12 cellular contexts compared by ENCODE assay signal in genomic region chr7:105444342-105444938, GRCh38. TPM values are rescaled to one million over a fixed set of nuclear protein-coding genes. Genes with fewer than 3 reads are reported as not detected.
DNase-seq lines count a peak whose midpoint lies in the region; ATAC-seq and TF ChIP-seq lines count a peak whose summit lies in the region.
"Had no signal": no experiment of that assay in that cellular context is flagged by ENCODE, and none has a peak within 500 bp of the region (broad histone marks: within the 10 kb centered on the region; RNA-seq: fewer than 3 reads in every experiment).

No MANE protein-coding gene starts in this region.

- intact Hi-C loops in natural killer cell (cut with micrococcal nuclease), result no loop called here

- DNase-seq in natural killer cell (no peak), mesendoderm (peak; percentile 36), HCEC 1CT (no peak), NCI-H2196 (lab: John Stamatoyannopoulos, UW; ENCODE audit: unreplicated experiment) (no peak), cerebellar cortex (ENCODE audit: low spot score) (no peak)
- DNase-seq in natural killer cell treated with Interleukin-12 subunit alpha and Interleukin-12 subunit beta and Interleukin-15 and Interleukin-18, amount 100 ng/mL, for 72 hours (ENCODE audit: low spot score), result no peak
- DNase-seq: NCI-H2107, NCI-H774, PC-9 had no signal

- H3K27ac ChIP-seq in mesendoderm (ENCODE audit: low read depth, low read length), result no peak overlapping the region
- H3K27ac ChIP-seq: BLaER1, PC-9 had no signal

- H3K27ac Mint-ChIP-seq in natural killer cell, result no peak overlapping the region
- H3K27ac Mint-ChIP-seq in natural killer cell treated with Interleukin-12 subunit alpha and Interleukin-12 subunit beta and Interleukin-15 and Interleukin-18, amount 100 ng/mL, for 72 hours, result no peak overlapping the region
- peak overlapping the region; percentile 4 for H3K27ac Mint-ChIP-seq in activated T-helper 17 cell treated with anti-CD3 and anti-CD28 coated beads, Interleukin-2, amount 50 U/mL, for 72 hours

- no peaks in the 10 kb centered on the region for H3K9me3 Mint-ChIP-seq in natural killer cell
- H3K9me3 Mint-ChIP-seq in natural killer cell treated with Interleukin-12 subunit alpha and Interleukin-12 subunit beta and Interleukin-15 and Interleukin-18, amount 100 ng/mL, for 72 hours, result no peaks in the 10 kb centered on the region
- H3K9me3 Mint-ChIP-seq in activated T-helper 17 cell treated with anti-CD3 and anti-CD28 coated beads, Interleukin-2, amount 50 U/mL, for 72 hours, result no peaks in the 10 kb centered on the region

- no peak overlapping the region for H3K23ac ChIP-seq in mesendoderm (ENCODE audit: low read length)

- H2BK120ac ChIP-seq in mesendoderm (ENCODE audit: low read depth, low read length), result no peak overlapping the region

- no peak overlapping the region for H2AK5ac ChIP-seq in mesendoderm (ENCODE audit: low read length)

- H2BK15ac ChIP-seq in mesendoderm (replicated peaks; ENCODE audit: low read depth), result no peak overlapping the region

- no peaks in the 10 kb centered on the region for H3K27me3 ChIP-seq in mesendoderm (ENCODE audit: insufficient read depth, low read length, poor library complexity)
- H3K27me3 ChIP-seq: BLaER1 had no signal

- no peak overlapping the region for H3K4me3 ChIP-seq in mesendoderm (ENCODE audit: low read length)
- H3K4me3 ChIP-seq: BLaER1, PC-9 had no signal

- H3K79me2 ChIP-seq in mesendoderm (ENCODE audit: control insufficient read depth, insufficient read depth, low read length), result no peaks in the 10 kb centered on the region

- ATAC-seq in natural killer cell, result peak; percentile 70 to 91 (median 89)
- no peak for ATAC-seq in natural killer cell treated with Interleukin-12 subunit alpha and Interleukin-12 subunit beta and Interleukin-15 and Interleukin-18, amount 100 ng/mL, for 72 hours
- ATAC-seq in activated T-helper 17 cell treated with anti-CD3 and anti-CD28 coated beads, Interleukin-2, amount 50 U/mL, for 72 hours (replicated peaks), result peak; percentile 71
- ATAC-seq: HCT116 had no signal

- H3K36me3 Mint-ChIP-seq in natural killer cell, result no peaks in the 10 kb centered on the region
- H3K36me3 Mint-ChIP-seq in natural killer cell treated with Interleukin-12 subunit alpha and Interleukin-12 subunit beta and Interleukin-15 and Interleukin-18, amount 100 ng/mL, for 72 hours, result no peaks in the 10 kb centered on the region
- H3K36me3 Mint-ChIP-seq in activated T-helper 17 cell treated with anti-CD3 and anti-CD28 coated beads, Interleukin-2, amount 50 U/mL, for 72 hours (ENCODE audit: low read depth), result no peaks in the 10 kb centered on the region

- H3K4ac ChIP-seq in mesendoderm (ENCODE audit: low read depth, low read length), result no peak overlapping the region

- H3K79me1 ChIP-seq in mesendoderm (ENCODE audit: low read length), result no peaks in the 10 kb centered on the region

- no peak overlapping the region for H3K18ac ChIP-seq in mesendoderm (ENCODE audit: low read length)

- no peaks in the 10 kb centered on the region for H3K36me3 ChIP-seq in mesendoderm (ENCODE audit: control insufficient read depth, insufficient read depth, low read length)
- H3K36me3 ChIP-seq: BLaER1 had no signal

- H3K4me3 Mint-ChIP-seq in natural killer cell, result no peak overlapping the region
- no peak overlapping the region for H3K4me3 Mint-ChIP-seq in natural killer cell treated with Interleukin-12 subunit alpha and Interleukin-12 subunit beta and Interleukin-15 and Interleukin-18, amount 100 ng/mL, for 72 hours
- H3K4me3 Mint-ChIP-seq in activated T-helper 17 cell treated with anti-CD3 and anti-CD28 coated beads, Interleukin-2, amount 50 U/mL, for 72 hours, result no peak overlapping the region

- no peak overlapping the region for H3K4me2 ChIP-seq in mesendoderm (ENCODE audit: low read length)
- H3K4me2 ChIP-seq: BLaER1, PC-9 had no signal

- no peak overlapping the region for H3K56ac ChIP-seq in mesendoderm (ENCODE audit: low read length)

- no peaks in the 10 kb centered on the region for H3K4me1 ChIP-seq in mesendoderm (ENCODE audit: control insufficient read depth, low read depth, low read length)

- H4K8ac ChIP-seq in mesendoderm (ENCODE audit: low read depth, low read length), result no peak overlapping the region

- WGBS in mesendoderm (ENCODE audit: extremely low coverage, insufficient coverage, low lambda C conversion rate), result no CpG with 5 or more reads among the region's 4 CpGs

- H4K5ac ChIP-seq in mesendoderm (ENCODE audit: low read length), result no peak overlapping the region

- H3K27me3 Mint-ChIP-seq in natural killer cell (ENCODE audit: low read depth in 2 of 2), result no peaks in the 10 kb centered on the region
- H3K27me3 Mint-ChIP-seq in natural killer cell treated with Interleukin-12 subunit alpha and Interleukin-12 subunit beta and Interleukin-15 and Interleukin-18, amount 100 ng/mL, for 72 hours, result no peaks in the 10 kb centered on the region
- H3K27me3 Mint-ChIP-seq in activated T-helper 17 cell treated with anti-CD3 and anti-CD28 coated beads, Interleukin-2, amount 50 U/mL, for 72 hours, result no peaks in the 10 kb centered on the region

- peaks cover 5 to 13% of the 10 kb centered on the region in 2 donors for H3K4me1 Mint-ChIP-seq in natural killer cell
- H3K4me1 Mint-ChIP-seq in natural killer cell treated with Interleukin-12 subunit alpha and Interleukin-12 subunit beta and Interleukin-15 and Interleukin-18, amount 100 ng/mL, for 72 hours (ENCODE audit: low read depth in 2 of 2), result peaks cover 5 to 6% of the 10 kb centered on the region in 2 donors
- peaks cover 12% of the 10 kb centered on the region for H3K4me1 Mint-ChIP-seq in activated T-helper 17 cell treated with anti-CD3 and anti-CD28 coated beads, Interleukin-2, amount 50 U/mL, for 72 hours

- TF ChIP-seq CTCF in natural killer cell (IDR thresholded peaks at IDR 0.05), result no peak

- no peak overlapping the region for H2BK5ac ChIP-seq in mesendoderm (ENCODE audit: low read length)

- no peak overlapping the region for H3K9ac ChIP-seq in mesendoderm (ENCODE audit: low read length)
- H3K9ac ChIP-seq: BLaER1 had no signal

RNA-seq across cellular contexts. Expression of gene SRPK2, which starts 55.7 kb away (rescaled TPM):
- 100 to 1,000 TPM; 103 to 121 (median 108) TPM for total RNA-seq in natural killer cell
- total RNA-seq in natural killer cell treated with Interleukin-12 subunit alpha and Interleukin-12 subunit beta and Interleukin-15 and Interleukin-18, amount 100 ng/mL, for 72 hours, result 10 to 100 TPM; 39.1 to 47.3 TPM
- 10 to 100 TPM; 31.5 to 38.5 TPM for total RNA-seq in activated T-helper 17 cell treated with anti-CD3 and anti-CD28 coated beads, Interleukin-2, amount 50 U/mL, for 72 hours
- polyA plus RNA-seq in mesendoderm (2013, experiment 1 of 2), result 29.8 TPM
- polyA plus RNA-seq in mesendoderm (2013, experiment 2 of 2), result 30.6 TPM

Comparison
In these comparisons a context has a peak if more than half of its experiments do, and no peak if none do; other contexts are left out.
1. ATAC-seq: peak in natural killer cell (3 of 3) and activated T-helper 17 cell treated with anti-CD3 and anti-CD28 coated beads, Interleukin-2, amount 50 U/mL, for 72 hours (single experiment); none in natural killer cell treated with Interleukin-12 subunit alpha and Interleukin-12 subunit beta and Interleukin-15 and Interleukin-18, amount 100 ng/mL, for 72 hours (0 of 2).